9 cellular contexts compared by ENCODE assay signal in genomic region chr1:212162635-212163034, GRCh38.
A peak's percentile ranks its signal among the peaks of the same experiment; 100 is the strongest.
DNase-seq lines count a peak whose midpoint lies in the region; ATAC-seq and TF ChIP-seq lines count a peak whose summit lies in the region.
"Had no signal": no experiment of that assay in that cellular context is flagged by ENCODE, and none has a peak within 500 bp of the region (broad histone marks: within the 10 kb centered on the region; RNA-seq: fewer than 3 reads in every experiment).

No MANE protein-coding gene starts in this region.

- H3K36me3 ChIP-seq in brain microvascular endothelial cell (replicated peaks) = no peaks in the 10 kb centered on the region
- H3K36me3 ChIP-seq in gastrocnemius medialis = no peaks in the 10 kb centered on the region
- H3K36me3 ChIP-seq in neuronal stem cell (replicated peaks in 1 of 2; ENCODE audit: control insufficient read depth in 2 of 2, insufficient read depth in 2 of 2, low read length in 2 of 2) = peaks cover 0 to 4% of the 10 kb centered on the region in 2 donors
- H3K36me3 ChIP-seq in vagina = no peaks in the 10 kb centered on the region

- H3K27me3 ChIP-seq in brain microvascular endothelial cell (replicated peaks) (no peaks in the 10 kb centered on the region), gastrocnemius medialis (no peaks in the 10 kb centered on the region), neuronal stem cell (ENCODE audit: control insufficient read depth in 3 of 3, insufficient read depth in 3 of 3, low read depth in 1 of 3, low read length in 3 of 3) (peaks cover 0 to 2% (median 0%) of the 10 kb centered on the region in 3 experiments), vagina (no peaks in the 10 kb centered on the region)

- H3K4me2 ChIP-seq in neuronal stem cell (ENCODE audit: insufficient read depth, low read length, poor library complexity, severe bottlenecking) = no peak overlapping the region

- H3K4me3 ChIP-seq in brain microvascular endothelial cell (ENCODE audit: low read depth, low read length) (no peak overlapping the region), gastrocnemius medialis (no peak overlapping the region), neuronal stem cell (ENCODE audit: low read length in 2 of 2) (no peak overlapping the region), vagina (no peak overlapping the region)

- H4K8ac ChIP-seq in neuronal stem cell (ENCODE audit: low read depth, low read length) = no peak overlapping the region

- H3K4me1 ChIP-seq in gastrocnemius medialis = peaks cover 9 to 41% of the 10 kb centered on the region in 2 donors
- peaks cover 0 to 2% of the 10 kb centered on the region in 2 donors for H3K4me1 ChIP-seq in neuronal stem cell (ENCODE audit: control insufficient read depth in 2 of 2, insufficient read depth in 1 of 2, low read depth in 1 of 2, low read length in 2 of 2)
- peaks cover 28% of the 10 kb centered on the region for H3K4me1 ChIP-seq in vagina

- H2AFZ ChIP-seq in neuronal stem cell (ENCODE audit: low read length) = no peak overlapping the region

- TF ChIP-seq CTCF in brain microvascular endothelial cell (IDR thresholded peaks at IDR 0.05; ENCODE audit: low read depth, low read length, missing control alignments) = no peak
- no peak for TF ChIP-seq CTCF in gastrocnemius medialis (IDR thresholded peaks at IDR 0.05 in 4 of 5, conservative IDR thresholded peaks at IDR 0.05 in 1 of 5)
- no peak for TF ChIP-seq CTCF in vagina (IDR thresholded peaks at IDR 0.05)

- H3K79me1 ChIP-seq in neuronal stem cell (ENCODE audit: low read depth, low read length) = no peaks in the 10 kb centered on the region

- no peak overlapping the region for H3K9ac ChIP-seq in neuronal stem cell (ENCODE audit: low read depth, low read length, poor library complexity)

- intact Hi-C loops in gastrocnemius medialis (cut with DNase I; ENCODE audit: low total_unique reads) = loop anchor here (2.0 to 10.0 kb wide), 4 partner anchors 45 to 295 kb away; partner anchors contain the start of gene PPP2R5A
- intact Hi-C loops in vagina (cut with DNase I) = no loop called here

- no peak overlapping the region for H2BK120ac ChIP-seq in neuronal stem cell (ENCODE audit: low read depth, low read length)

- in situ Hi-C loops in brain microvascular endothelial cell (cut with HindIII; ENCODE audit: low pct_ligation_motif_present, low sequenced_read_pairs) (no loop called here), gastrocnemius medialis (cut with MboI; ENCODE audit: low sequenced_read_pairs in 4 of 4) (no loop called here)

- H2BK5ac ChIP-seq in neuronal stem cell (ENCODE audit: low read length) = no peak overlapping the region

- no peak overlapping the region for H2AK5ac ChIP-seq in neuronal stem cell (ENCODE audit: low read depth, low read length)

- no peak overlapping the region for H3K27ac ChIP-seq in brain microvascular endothelial cell
- peak overlapping the region; percentile 68 to 84 (median 76) for H3K27ac ChIP-seq in gastrocnemius medialis
- no peak overlapping the region for H3K27ac ChIP-seq in neuronal stem cell (replicated peaks; ENCODE audit: low read length)
- H3K27ac ChIP-seq in vagina = no peak overlapping the region
- H3K27ac ChIP-seq: foreskin keratinocyte had no signal

- ATAC-seq in GM21360 (IDR thresholded peaks at IDR 0.05; ENCODE audit: unreplicated experiment) (peak; percentile 48), gastrocnemius medialis (peak; percentile 73 to 76)
- ATAC-seq: foreskin keratinocyte had no signal

- H3K9me3 ChIP-seq in gastrocnemius medialis = no peaks in the 10 kb centered on the region
- no peaks in the 10 kb centered on the region for H3K9me3 ChIP-seq in neuronal stem cell (replicated peaks in 1 of 2; ENCODE audit: control insufficient read depth in 2 of 2, insufficient read depth in 1 of 2, low read depth in 1 of 2, low read length in 2 of 2)
- no peaks in the 10 kb centered on the region for H3K9me3 ChIP-seq in vagina

- WGBS in neuronal stem cell (ENCODE audit: extremely low coverage in 2 of 2, insufficient read length in 2 of 2, insufficient replicate concordance in 1 of 2), 2 donors = no CpG with 5 or more reads among the region's 5 CpGs

- no peak overlapping the region for H3K18ac ChIP-seq in neuronal stem cell (ENCODE audit: low read length)

- no peak overlapping the region for H3K4ac ChIP-seq in neuronal stem cell (ENCODE audit: low read length)

- no peak overlapping the region for H4K91ac ChIP-seq in neuronal stem cell (ENCODE audit: low read depth, low read length, poor library complexity)

- no peak overlapping the region for H2BK15ac ChIP-seq in neuronal stem cell (ENCODE audit: low read length)

- no peak overlapping the region for H3K14ac ChIP-seq in neuronal stem cell (ENCODE audit: low read length)

- no peak overlapping the region for H3K23ac ChIP-seq in neuronal stem cell (ENCODE audit: low read depth, low read length, poor library complexity)

- no peak overlapping the region for H2BK12ac ChIP-seq in neuronal stem cell (ENCODE audit: low read length)

- TF ChIP-seq POLR2A in gastrocnemius medialis (IDR thresholded peaks at IDR 0.05) = no peak
- TF ChIP-seq POLR2A in vagina (IDR thresholded peaks at IDR 0.05) = no peak

- DNase-seq in DMS153 treated with DMSO at 0.1 percent for 48 hours (lab: John Stamatoyannopoulos, UW; ENCODE audit: unreplicated experiment) (peak; percentile 13), LHCN-M2 (ENCODE audit: low read depth) (peak; percentile 73), brain microvascular endothelial cell (peak; percentile 42), gastrocnemius medialis (peak; percentile 61 to 67), islet precursor cell (no peak), neuronal stem cell (ENCODE audit: low spot score) (no peak), vagina (ENCODE audit: extremely low spot score in 2 of 2) (no peak)

Comparison
In these comparisons a context has a peak if more than half of its experiments do, and no peak if none do; other contexts are left out.
1. DNase-seq: peak in DMS153 treated with DMSO at 0.1 percent for 48 hours (single experiment), LHCN-M2 (single experiment), brain microvascular endothelial cell (single experiment) and gastrocnemius medialis (2 of 2); none in islet precursor cell (single experiment), neuronal stem cell (single experiment) and vagina (0 of 2).
2. H3K27ac ChIP-seq: peak in gastrocnemius medialis (4 of 4); none in brain microvascular endothelial cell (single experiment), neuronal stem cell (single experiment) and vagina (single experiment).